ENCODE assay signal across 1 cellular context in genomic region chr6:106525885-106526280, GRCh38.
A peak's percentile ranks its signal among the peaks of the same experiment; 100 is the strongest.
TF ChIP-seq lines count a peak whose summit lies in the region.

No MANE protein-coding gene starts in this region.

TF ChIP-seq in HepG2, 621 proteins besides CTCF, POLR2A, EP300 and RAD21 (continued from another document):
- no peak for TF ChIP-seq MLLT10 (CRISPR knock-in tag; IDR thresholded peaks at IDR 0.05)
- TF ChIP-seq MAFF (IDR thresholded peaks at IDR 0.05; ENCODE audit: low read depth, low read length) = peak; percentile 96
- TF ChIP-seq ZKSCAN8 (CRISPR knock-in tag; IDR thresholded peaks at IDR 0.05; ENCODE audit: borderline replicate concordance) = no peak
- TF ChIP-seq MAFK (conservative IDR thresholded peaks at IDR 0.05 in 1 of 2, IDR thresholded peaks at IDR 0.05 in 1 of 2; ENCODE audit: low read length in 2 of 2) = peak; percentile 95 to 98
- TF ChIP-seq KDM5B (CRISPR knock-in tag; IDR thresholded peaks at IDR 0.05; ENCODE audit: borderline replicate concordance) = no peak
- TF ChIP-seq BRCA1 (CRISPR knock-in tag; IDR thresholded peaks at IDR 0.05) = no peak
- TF ChIP-seq ZNF724P (CRISPR knock-in tag; IDR thresholded peaks at IDR 0.05; ENCODE audit: borderline replicate concordance) = no peak
- no peak for TF ChIP-seq SYNCRIP (IDR thresholded peaks at IDR 0.05; ENCODE audit: insufficient read depth, low read depth, low read length)
- TF ChIP-seq ZC3H4 (CRISPR knock-in tag; IDR thresholded peaks at IDR 0.05; ENCODE audit: borderline replicate concordance) = no peak
- no peak for TF ChIP-seq ZNF556 (CRISPR knock-in tag; IDR thresholded peaks at IDR 0.05; ENCODE audit: borderline replicate concordance)
